Comparison of ENCODE assay signal across 16 cellular contexts in the genomic region with DNA sequence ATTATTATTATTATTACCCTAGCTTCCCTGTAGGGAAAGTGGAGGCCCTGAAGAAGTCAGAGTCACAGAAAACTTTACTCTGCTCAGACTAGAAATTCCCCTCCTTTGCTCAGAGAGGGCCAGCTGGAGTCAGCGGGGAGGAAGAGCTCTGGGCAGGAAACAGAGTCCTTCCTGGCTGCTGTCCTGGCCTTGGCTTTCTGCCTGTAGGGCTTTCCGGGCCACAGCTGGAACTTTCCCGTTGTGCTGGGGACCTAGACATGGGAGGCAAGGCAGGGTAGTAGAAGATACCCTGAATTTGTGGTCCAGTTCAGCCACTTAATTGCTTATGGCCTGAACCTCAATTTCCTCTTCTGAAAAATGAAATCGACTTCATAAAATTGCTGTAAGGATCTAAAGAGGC. TPM values are rescaled to one million over a fixed set of nuclear protein-coding genes. Genes with fewer than 3 reads are reported as not detected.
DNase-seq lines count a peak whose midpoint lies in the region; ATAC-seq, FAIRE-seq and TF ChIP-seq lines count a peak whose summit lies in the region.
"Had no signal": no experiment of that assay in that cellular context is flagged by ENCODE, and none has a peak within 500 bp of the region (broad histone marks: within the 10 kb centered on the region; RNA-seq: fewer than 3 reads in every experiment).

No MANE protein-coding gene starts in this region.

- no peak overlapping the region for H3K4me2 ChIP-seq in astrocyte (ENCODE audit: low read length)
- H3K4me2 ChIP-seq: neural progenitor cell had no signal

- H3K9me3 ChIP-seq in astrocyte (ENCODE audit: insufficient read depth, low read depth, low read length) (no peaks in the 10 kb centered on the region), kidney (ENCODE audit: control insufficient read depth in 1 of 2, low read length in 2 of 2) (no peaks in the 10 kb centered on the region), gastrocnemius medialis (no peaks in the 10 kb centered on the region), T-helper 17 cell (ENCODE audit: control insufficient read depth, low read length, poor library complexity, severe bottlenecking) (no peaks in the 10 kb centered on the region)

- peaks cover 36% of the 10 kb centered on the region for H3K4me1 ChIP-seq in astrocyte (ENCODE audit: insufficient read depth, low read length)
- H3K4me1 ChIP-seq in kidney (ENCODE audit: control insufficient read depth in 1 of 2, insufficient read depth in 1 of 2, low read depth in 1 of 2, low read length in 2 of 2), result peaks cover 7 to 9% of the 10 kb centered on the region in 2 donors
- peaks cover 31 to 55% of the 10 kb centered on the region in 2 donors for H3K4me1 ChIP-seq in gastrocnemius medialis
- H3K4me1 ChIP-seq: neural progenitor cell had no signal

- peaks cover 35% of the 10 kb centered on the region for H3K4me1 Mint-ChIP-seq in astrocyte (ENCODE audit: low read depth, unreplicated experiment)
- peaks cover 3% of the 10 kb centered on the region for H3K4me1 Mint-ChIP-seq in T-helper 17 cell

- H3K27ac Mint-ChIP-seq in astrocyte (ENCODE audit: unreplicated experiment) (no peak overlapping the region), T-helper 17 cell (no peak overlapping the region)
- H3K27ac Mint-ChIP-seq: CD4-positive, CD25-positive, alpha-beta regulatory T cell; T-helper 1 cell treated with Interleukin-12 subunit alpha and Interleukin-12 subunit beta and Interleukin-4 antibody, amounts not matched to agents 30 μg/mL and 1 μg/mL, for 36 hours had no signal

- no peaks in the 10 kb centered on the region for H3K9me3 Mint-ChIP-seq in astrocyte (ENCODE audit: unreplicated experiment)
- H3K9me3 Mint-ChIP-seq: neural progenitor cell; T-helper 1 cell treated with Interleukin-12 subunit alpha and Interleukin-12 subunit beta and Interleukin-4 antibody, amounts not matched to agents 30 μg/mL and 1 μg/mL, for 36 hours had no signal

- in situ Hi-C loops in G401 (cut with HindIII; ENCODE audit: low sequenced_read_pairs), result no loop called here
- in situ Hi-C loops in gastrocnemius medialis (cut with MboI; ENCODE audit: low sequenced_read_pairs in 4 of 4), result no loop called here

- H4K20me1 ChIP-seq in astrocyte (ENCODE audit: insufficient read depth, low read length), result no peaks in the 10 kb centered on the region

- DNase-seq in G401 (ENCODE audit: low spot score) (peak; percentile 7), astrocyte (ENCODE audit: low read depth) (peak; percentile 32), kidney (peak; percentile 87), gastrocnemius medialis (peak; percentile 46 to 52), T-helper 17 cell (no peak), NCI-H1436 (lab: John Stamatoyannopoulos, UW) (no peak)
- DNase-seq: activated CD4-positive, alpha-beta T cell treated with anti-CD3 and anti-CD28 coated beads, Interleukin-2, amount 50 U/mL, for 1 hour; CD4-positive, CD25-positive, alpha-beta regulatory T cell; NCI-H2081 had no signal

- TF ChIP-seq CTCF in astrocyte (IDR thresholded peaks at IDR 0.05; ENCODE audit: insufficient read depth, low read depth, low read length) (no peak), kidney (IDR thresholded peaks at IDR 0.05; ENCODE audit: borderline replicate concordance, extremely low read depth, insufficient read depth) (no peak), gastrocnemius medialis (IDR thresholded peaks at IDR 0.05 in 4 of 5, conservative IDR thresholded peaks at IDR 0.05 in 1 of 5) (no peak)

- no peaks in the 10 kb centered on the region for H3K27me3 Mint-ChIP-seq in astrocyte (ENCODE audit: low read depth, unreplicated experiment)
- H3K27me3 Mint-ChIP-seq in T-helper 17 cell, result peaks cover 29% of the 10 kb centered on the region
- H3K27me3 Mint-ChIP-seq: CD4-positive, CD25-positive, alpha-beta regulatory T cell had no signal

- no peaks in the 10 kb centered on the region for H3K79me2 ChIP-seq in astrocyte (ENCODE audit: insufficient read depth, low read length)

- H3K4me3 Mint-ChIP-seq in astrocyte (ENCODE audit: unreplicated experiment) (no peak overlapping the region), T-helper 17 cell (no peak overlapping the region)
- H3K4me3 Mint-ChIP-seq: CD4-positive, CD25-positive, alpha-beta regulatory T cell; neural progenitor cell; T-helper 1 cell treated with Interleukin-12 subunit alpha and Interleukin-12 subunit beta and Interleukin-4 antibody, amounts not matched to agents 30 μg/mL and 1 μg/mL, for 36 hours had no signal

- no peak overlapping the region for H3K9ac ChIP-seq in astrocyte (ENCODE audit: low read length)
- no peak overlapping the region for H3K9ac ChIP-seq in kidney (ENCODE audit: low read length in 2 of 2)
- H3K9ac ChIP-seq: neural progenitor cell had no signal

- H2AFZ ChIP-seq in astrocyte (ENCODE audit: low read depth, low read length), result no peak overlapping the region
- H2AFZ ChIP-seq: neural progenitor cell had no signal

- intact Hi-C loops in kidney (cut with DNase I) (no loop called here), gastrocnemius medialis (cut with DNase I; ENCODE audit: low total_unique reads) (no loop called here)

- no peak overlapping the region for H3K4me3 ChIP-seq in astrocyte (ENCODE audit: insufficient read depth, low read depth, low read length)
- H3K4me3 ChIP-seq in kidney (ENCODE audit: low read length in 2 of 2), result no peak overlapping the region
- no peak overlapping the region for H3K4me3 ChIP-seq in gastrocnemius medialis
- H3K4me3 ChIP-seq: cardiac muscle cell, neural progenitor cell had no signal

- FAIRE-seq in astrocyte (lab: Jason Lieb, UNC), result no peak
- no peak for FAIRE-seq in kidney (lab: Jason Lieb, UNC)

- H3K27me3 ChIP-seq in astrocyte (ENCODE audit: insufficient read depth, low read length) (no peaks in the 10 kb centered on the region), gastrocnemius medialis (no peaks in the 10 kb centered on the region)
- H3K27me3 ChIP-seq: cardiac muscle cell, neural progenitor cell had no signal

- H3K27ac ChIP-seq in astrocyte (ENCODE audit: low read depth, low read length) (no peak overlapping the region), kidney (ENCODE audit: low read depth in 2 of 2, low read length in 2 of 2) (peak overlapping the region in 1 of 2 donors; percentile 40), gastrocnemius medialis (peak overlapping the region in 2 of 4 donors; percentile 29 to 39)
- H3K27ac ChIP-seq: cardiac muscle cell, neural progenitor cell had no signal

- no peak for TF ChIP-seq POLR2A in gastrocnemius medialis (IDR thresholded peaks at IDR 0.05)

- no peaks in the 10 kb centered on the region for H3K36me3 ChIP-seq in astrocyte (ENCODE audit: insufficient read depth, low read length)
- no peaks in the 10 kb centered on the region for H3K36me3 ChIP-seq in kidney (ENCODE audit: control insufficient read depth in 1 of 2, insufficient read depth in 2 of 2, low read length in 2 of 2)
- no peaks in the 10 kb centered on the region for H3K36me3 ChIP-seq in gastrocnemius medialis
- H3K36me3 ChIP-seq: cardiac muscle cell, neural progenitor cell had no signal

- ATAC-seq in gastrocnemius medialis, result peak; percentile 52 to 62
- no peak for ATAC-seq in HG03097 (IDR thresholded peaks at IDR 0.05; ENCODE audit: low FRiP score, unreplicated experiment)
- no peak for ATAC-seq in T-helper 17 cell
- ATAC-seq in HG03039 (IDR thresholded peaks at IDR 0.05; ENCODE audit: unreplicated experiment), result no peak

- H3K36me3 Mint-ChIP-seq in astrocyte (ENCODE audit: low read depth, unreplicated experiment), result no peaks in the 10 kb centered on the region
- H3K36me3 Mint-ChIP-seq in T-helper 17 cell (ENCODE audit: low read depth), result peaks cover 3% of the 10 kb centered on the region
- H3K36me3 Mint-ChIP-seq: CD4-positive, CD25-positive, alpha-beta regulatory T cell; neural progenitor cell had no signal

RNA-seq across cellular contexts. Expression of gene CCL2, which starts 14.0 kb away (rescaled TPM):
- not detected in 2 replicates for total RNA-seq in G401 (2014; rRNA removed; shearing (Covaris generic))
- total RNA-seq in astrocyte, result 44.1 and 54.2 TPM in 2 replicates
- total RNA-seq in kidney, result 49.9 TPM
- 53.5 TPM for polyA plus RNA-seq in kidney (ENCODE audit: insufficient read depth, low read depth, low replicate concordance)
- 1 to 10 TPM; 1.1 to 5.8 (median 4.1) TPM for total RNA-seq in gastrocnemius medialis
- not detected for total RNA-seq in T-helper 17 cell
- total RNA-seq: CD4-positive, CD25-positive, alpha-beta regulatory T cell; LHCN-M2 had no signal
- polyA plus RNA-seq: CD4-positive, CD25-positive, alpha-beta regulatory T cell had no signal

RNA-seq across cellular contexts. Expression of gene CCL7, which starts 29.0 kb away (rescaled TPM):
- total RNA-seq in G401 (2014; rRNA removed; shearing (Covaris generic)), result not detected in 2 replicates
- not detected in 2 replicates for total RNA-seq in astrocyte
- total RNA-seq in kidney, result not detected
- not detected for polyA plus RNA-seq in kidney (ENCODE audit: insufficient read depth, low read depth, low replicate concordance)
- total RNA-seq in gastrocnemius medialis, result not detected
- not detected for total RNA-seq in T-helper 17 cell
- total RNA-seq: cardiac muscle cell; CD4-positive, CD25-positive, alpha-beta regulatory T cell; LHCN-M2 had no signal
- polyA plus RNA-seq: cardiac muscle cell; CD4-positive, CD25-positive, alpha-beta regulatory T cell; esophagus had no signal

RNA-seq across cellular contexts. Expression of gene CCL11, which starts 44.5 kb away (rescaled TPM):
- total RNA-seq in G401 (2014; rRNA removed; shearing (Covaris generic)), result not detected in 2 replicates
- total RNA-seq in astrocyte (0.26 TPM in 1 of 2 replicates, not detected in the other), kidney (not detected), gastrocnemius medialis (not detected), T-helper 17 cell (not detected)
- polyA plus RNA-seq in kidney (ENCODE audit: insufficient read depth, low read depth, low replicate concordance), result 1.0 TPM
- total RNA-seq: cardiac muscle cell; CD4-positive, CD25-positive, alpha-beta regulatory T cell; LHCN-M2 had no signal
- polyA plus RNA-seq: cardiac muscle cell; CD4-positive, CD25-positive, alpha-beta regulatory T cell had no signal

Comparison
In these comparisons a context has a peak if more than half of its experiments do, and no peak if none do; other contexts are left out.
1. DNase-seq: peak in G401 (single experiment), astrocyte (single experiment), kidney (single experiment) and gastrocnemius medialis (2 of 2); none in T-helper 17 cell (0 of 3) and NCI-H1436 (single experiment).
2. ATAC-seq: peak in gastrocnemius medialis (2 of 2); none in HG03097 (single experiment), T-helper 17 cell (single experiment) and HG03039 (single experiment).